Comparison of ENCODE assay signal across 24 cellular contexts in genomic region chr22:48424661-48425060, GRCh38.
"Had no signal": no experiment of that assay in that cellular context is flagged by ENCODE, and none has a peak within 500 bp of the region (broad histone marks: within the 10 kb centered on the region; RNA-seq: fewer than 3 reads in every experiment).

No MANE protein-coding gene starts in this region.

- H3K27me3 ChIP-seq: brain microvascular endothelial cell had no signal

- H3K4me3 ChIP-seq: coronary artery, dorsolateral prefrontal cortex had no signal

- H3K27ac ChIP-seq: brain microvascular endothelial cell, coronary artery, dorsolateral prefrontal cortex, WERI-Rb-1 had no signal

- DNase-seq: activated B cell treated with CpG ODN at 0.5 μM for 24 hours; activated CD4-positive, alpha-beta T cell treated with anti-CD3 and anti-CD28 coated beads for 48 hours; activated CD4-positive, alpha-beta T cell treated with anti-CD3 and anti-CD28 coated beads, Interleukin-2, amount 50 U/mL, for 1 hour; activated CD4-positive, alpha-beta T cell treated with anti-CD3 and anti-CD28 coated beads, Interleukin-2, amount 50 U/mL, for 48 hours; activated CD8-positive, alpha-beta memory T cell treated with anti-CD3 and anti-CD28 coated beads for 24 hours; activated CD8-positive, alpha-beta T cell treated with anti-CD3 and anti-CD28 coated beads for 36 hours; activated gamma-delta T cell; activated naive CD4-positive, alpha-beta T cell; activated naive CD4-positive, alpha-beta T cell treated with anti-CD3 and anti-CD28 coated beads, Interleukin-2, amount 10 ng/mL, durations not matched to agents 7 days and 5 days; activated naive CD8-positive, alpha-beta T cell treated with anti-CD3 and anti-CD28 coated beads, Interleukin-2, amount 10 ng/mL, durations not matched to agents 7 days and 5 days; activated T-cell treated with anti-CD3 and anti-CD28 coated beads, Interleukin-2, amount 50 U/mL, for 4 hours; amniotic stem cell; anterior cingulate cortex; brain microvascular endothelial cell; effector memory CD4-positive, alpha-beta T cell; endodermal cell; foreskin fibroblast; glutamatergic neuron; T-helper 1 cell; T-helper 17 cell; T1000; WERI-Rb-1 had no signal

- H3K36me3 ChIP-seq: brain microvascular endothelial cell, WERI-Rb-1 had no signal
